12 cellular contexts compared by ENCODE assay signal in the genomic region with DNA sequence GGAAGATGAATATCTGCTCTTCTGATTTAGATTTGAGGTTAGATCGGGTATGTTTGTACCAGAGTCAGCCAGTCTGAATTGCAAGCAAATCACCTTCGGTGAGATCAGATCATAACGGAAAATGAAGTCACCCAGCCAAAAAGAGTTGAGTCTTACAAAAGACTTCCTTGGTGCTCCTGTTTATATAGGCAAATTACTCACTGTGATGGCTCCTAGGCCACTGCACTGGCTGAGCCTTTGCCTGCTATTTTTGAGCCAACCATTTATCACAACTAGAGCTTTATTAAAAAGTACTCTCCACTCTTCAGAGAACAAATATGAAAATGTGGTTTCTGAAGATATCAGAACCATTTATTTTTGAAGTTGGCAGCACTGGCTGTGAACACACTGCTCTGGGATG.
A peak's percentile ranks its signal among the peaks of the same experiment; 100 is the strongest.
DNase-seq lines count a peak whose midpoint lies in the region; ATAC-seq and TF ChIP-seq lines count a peak whose summit lies in the region.
"Had no signal": no experiment of that assay in that cellular context is flagged by ENCODE, and none has a peak within 500 bp of the region (broad histone marks: within the 10 kb centered on the region; RNA-seq: fewer than 3 reads in every experiment).

No MANE protein-coding gene starts in this region.

- H3K36me3 Mint-ChIP-seq in GM23338 (ENCODE audit: low read depth), result no peaks in the 10 kb centered on the region
- H3K36me3 Mint-ChIP-seq: CD8-positive, alpha-beta T cell had no signal

- H3K27ac Mint-ChIP-seq in GM23338, result no peak overlapping the region; the same call in 1 of the 2 replicates
- H3K27ac Mint-ChIP-seq: CD8-positive, alpha-beta T cell had no signal

- H3K4me3 ChIP-seq in GM23338 (no peak overlapping the region), OCI-LY1 (ENCODE audit: low read depth, low read length, poor library complexity, severe bottlenecking) (peak overlapping the region; percentile 44), thyroid gland (replicated peaks in 1 of 3) (no peak overlapping the region)
- H3K4me3 ChIP-seq: K562 had no signal

- no peaks in the 10 kb centered on the region for H4K20me1 ChIP-seq in GM23338 (replicated peaks; ENCODE audit: insufficient read depth)
- H4K20me1 ChIP-seq in OCI-LY1 (ENCODE audit: insufficient read depth, low read length), result no peaks in the 10 kb centered on the region

- no peaks in the 10 kb centered on the region for H3K79me2 ChIP-seq in GM23338 (replicated peaks; ENCODE audit: insufficient read depth)
- H3K79me2 ChIP-seq in OCI-LY1 (ENCODE audit: insufficient read depth, low read length), result no peaks in the 10 kb centered on the region

- H3K4me1 ChIP-seq in GM23338 (ENCODE audit: insufficient read depth) (no peaks in the 10 kb centered on the region), OCI-LY1 (ENCODE audit: insufficient read depth, low read length, severe bottlenecking) (peaks cover 99% of the 10 kb centered on the region), thyroid gland (no peaks in the 10 kb centered on the region)

- peaks cover 9% of the 10 kb centered on the region; the same call in 1 of the 2 replicates for H3K9me2 ChIP-seq in GM23338 (ENCODE audit: insufficient read depth)
- H3K9me2 ChIP-seq in OCI-LY1 (ENCODE audit: low read depth, low read length), result no peaks in the 10 kb centered on the region

- H3K9me3 Mint-ChIP-seq in GM23338, result no peaks in the 10 kb centered on the region; the same call in 2 of the 3 replicates
- H3K9me3 Mint-ChIP-seq: CD8-positive, alpha-beta T cell had no signal

- no peak overlapping the region for H3K4me3 Mint-ChIP-seq in GM23338
- H3K4me3 Mint-ChIP-seq: CD8-positive, alpha-beta T cell had no signal

- H3K36me3 ChIP-seq in GM23338 (ENCODE audit: insufficient read depth) (no peaks in the 10 kb centered on the region), KOPT-K1 (ENCODE audit: insufficient read depth, low read length) (no peaks in the 10 kb centered on the region), OCI-LY1 (ENCODE audit: insufficient read depth, low read length) (no peaks in the 10 kb centered on the region), thyroid gland (no peaks in the 10 kb centered on the region)

- intact Hi-C loops in sciatic nerve (cut with DNase I), result no loop called here
- intact Hi-C loops in thyroid gland (cut with DNase I), result no loop called here

- H3K27ac ChIP-seq in GM23338 (ENCODE audit: low read depth) (no peak overlapping the region), KOPT-K1 (ENCODE audit: low read depth, low read length, poor library complexity, severe bottlenecking) (peak overlapping the region; percentile 43), OCI-LY1 (ENCODE audit: low read depth, low read length, poor library complexity, severe bottlenecking) (peak overlapping the region; percentile 100), thyroid gland (no peak overlapping the region)

- peaks cover 10% of the 10 kb centered on the region for H3K4me1 Mint-ChIP-seq in GM23338

- H3F3A ChIP-seq in GM23338 (replicated peaks; ENCODE audit: low read depth) (no peaks in the 10 kb centered on the region), OCI-LY1 (ENCODE audit: insufficient read depth, low read length) (peaks cover 5% of the 10 kb centered on the region)

- no peak for ATAC-seq in GM23338
- peak; percentile 74 for ATAC-seq in sciatic nerve
- ATAC-seq: CD8-positive, alpha-beta T cell; K562 had no signal

- peak overlapping the region; percentile 69 for H3K9ac ChIP-seq in OCI-LY1 (ENCODE audit: low read length)

- H2AFZ ChIP-seq in GM23338 (0 out of 2 replicates have a peak overlapping the region, but pooled peaks have one; percentile 8), OCI-LY1 (ENCODE audit: low read length) (no peak overlapping the region)

- DNase-seq in GM23338 (ENCODE audit: low spot score), result no peak
- DNase-seq in sciatic nerve (ENCODE audit: low spot score), result no peak
- DNase-seq in iPS-NIHi11 (ENCODE audit: low spot score), result no peak
- DNase-seq in HUDEP-2 (lab: John Stamatoyannopoulos, UW; ENCODE audit: unreplicated experiment in 76 of 76), result no peak
- no peak for DNase-seq in thyroid gland
- DNase-seq: CD8-positive, alpha-beta T cell; NCI-H1930; NCI-H774; SHP77 treated with DMSO at 0.1 percent for 48 hours had no signal

- WGBS in thyroid gland, 2 donors, result 67 to 71% methylated on average over 3 of the region's 3 CpGs

- TF ChIP-seq CTCF in GM23338 (conservative IDR thresholded peaks at IDR 0.05; ENCODE audit: low read depth in 2 of 2) (no peak), OCI-LY1 (IDR thresholded peaks at IDR 0.05; ENCODE audit: low read length) (no peak), thyroid gland (IDR thresholded peaks at IDR 0.05) (no peak)

- H3K9me3 ChIP-seq in KOPT-K1 (ENCODE audit: insufficient read depth, low read length, poor library complexity, severe bottlenecking) (no peaks in the 10 kb centered on the region), OCI-LY1 (ENCODE audit: low read length) (no peaks in the 10 kb centered on the region), thyroid gland (no peaks in the 10 kb centered on the region)

- no peak for TF ChIP-seq POLR2A in thyroid gland (IDR thresholded peaks at IDR 0.05)

- no peaks in the 10 kb centered on the region for H3K27me3 Mint-ChIP-seq in GM23338 (ENCODE audit: insufficient read depth, low read depth, poor library complexity)

- H3K27me3 ChIP-seq in GM23338 (ENCODE audit: insufficient read depth) (no peaks in the 10 kb centered on the region), OCI-LY1 (ENCODE audit: insufficient read depth, low read length) (no peaks in the 10 kb centered on the region), thyroid gland (no peaks in the 10 kb centered on the region)

- H3K4me2 ChIP-seq in GM23338, result no peak overlapping the region
- H3K4me2 ChIP-seq in OCI-LY1 (ENCODE audit: low read length), result peak overlapping the region; percentile 65

TF ChIP-seq in GM23338, 12 proteins besides CTCF, POLR2A, EP300 and RAD21:
- TF ChIP-seq POLR2AphosphoS5 (IDR thresholded peaks at IDR 0.05; ENCODE audit: low read depth) (no peak), EZH2phosphoT487 (IDR thresholded peaks at IDR 0.05; ENCODE audit: unreplicated experiment) (no peak), NANOG (IDR thresholded peaks at IDR 0.05; ENCODE audit: borderline replicate concordance) (no peak), ZNF331 (CRISPR knock-in tag; IDR thresholded peaks at IDR 0.05; ENCODE audit: low read depth) (no peak)
- TF ChIP-seq, protein P1, sequence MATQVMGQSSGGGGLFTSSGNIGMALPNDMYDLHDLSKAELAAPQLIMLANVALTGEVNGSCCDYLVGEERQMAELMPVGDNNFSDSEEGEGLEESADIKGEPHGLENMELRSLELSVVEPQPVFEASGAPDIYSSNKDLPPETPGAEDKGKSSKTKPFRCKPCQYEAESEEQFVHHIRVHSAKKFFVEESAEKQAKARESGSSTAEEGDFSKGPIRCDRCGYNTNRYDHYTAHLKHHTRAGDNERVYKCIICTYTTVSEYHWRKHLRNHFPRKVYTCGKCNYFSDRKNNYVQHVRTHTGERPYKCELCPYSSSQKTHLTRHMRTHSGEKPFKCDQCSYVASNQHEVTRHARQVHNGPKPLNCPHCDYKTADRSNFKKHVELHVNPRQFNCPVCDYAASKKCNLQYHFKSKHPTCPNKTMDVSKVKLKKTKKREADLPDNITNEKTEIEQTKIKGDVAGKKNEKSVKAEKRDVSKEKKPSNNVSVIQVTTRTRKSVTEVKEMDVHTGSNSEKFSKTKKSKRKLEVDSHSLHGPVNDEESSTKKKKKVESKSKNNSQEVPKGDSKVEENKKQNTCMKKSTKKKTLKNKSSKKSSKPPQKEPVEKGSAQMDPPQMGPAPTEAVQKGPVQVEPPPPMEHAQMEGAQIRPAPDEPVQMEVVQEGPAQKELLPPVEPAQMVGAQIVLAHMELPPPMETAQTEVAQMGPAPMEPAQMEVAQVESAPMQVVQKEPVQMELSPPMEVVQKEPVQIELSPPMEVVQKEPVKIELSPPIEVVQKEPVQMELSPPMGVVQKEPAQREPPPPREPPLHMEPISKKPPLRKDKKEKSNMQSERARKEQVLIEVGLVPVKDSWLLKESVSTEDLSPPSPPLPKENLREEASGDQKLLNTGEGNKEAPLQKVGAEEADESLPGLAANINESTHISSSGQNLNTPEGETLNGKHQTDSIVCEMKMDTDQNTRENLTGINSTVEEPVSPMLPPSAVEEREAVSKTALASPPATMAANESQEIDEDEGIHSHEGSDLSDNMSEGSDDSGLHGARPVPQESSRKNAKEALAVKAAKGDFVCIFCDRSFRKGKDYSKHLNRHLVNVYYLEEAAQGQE (IDR thresholded peaks at IDR 0.05; ENCODE audit: unreplicated experiment), result no peak

Comparison
In these comparisons a context has a peak if more than half of its experiments do, and no peak if none do; other contexts are left out.
1. H3K27ac ChIP-seq: peak in KOPT-K1 (single experiment) and OCI-LY1 (single experiment); none in GM23338 (single experiment) and thyroid gland (0 of 3).